1 cellular context compared by ENCODE assay signal in the genomic region with DNA sequence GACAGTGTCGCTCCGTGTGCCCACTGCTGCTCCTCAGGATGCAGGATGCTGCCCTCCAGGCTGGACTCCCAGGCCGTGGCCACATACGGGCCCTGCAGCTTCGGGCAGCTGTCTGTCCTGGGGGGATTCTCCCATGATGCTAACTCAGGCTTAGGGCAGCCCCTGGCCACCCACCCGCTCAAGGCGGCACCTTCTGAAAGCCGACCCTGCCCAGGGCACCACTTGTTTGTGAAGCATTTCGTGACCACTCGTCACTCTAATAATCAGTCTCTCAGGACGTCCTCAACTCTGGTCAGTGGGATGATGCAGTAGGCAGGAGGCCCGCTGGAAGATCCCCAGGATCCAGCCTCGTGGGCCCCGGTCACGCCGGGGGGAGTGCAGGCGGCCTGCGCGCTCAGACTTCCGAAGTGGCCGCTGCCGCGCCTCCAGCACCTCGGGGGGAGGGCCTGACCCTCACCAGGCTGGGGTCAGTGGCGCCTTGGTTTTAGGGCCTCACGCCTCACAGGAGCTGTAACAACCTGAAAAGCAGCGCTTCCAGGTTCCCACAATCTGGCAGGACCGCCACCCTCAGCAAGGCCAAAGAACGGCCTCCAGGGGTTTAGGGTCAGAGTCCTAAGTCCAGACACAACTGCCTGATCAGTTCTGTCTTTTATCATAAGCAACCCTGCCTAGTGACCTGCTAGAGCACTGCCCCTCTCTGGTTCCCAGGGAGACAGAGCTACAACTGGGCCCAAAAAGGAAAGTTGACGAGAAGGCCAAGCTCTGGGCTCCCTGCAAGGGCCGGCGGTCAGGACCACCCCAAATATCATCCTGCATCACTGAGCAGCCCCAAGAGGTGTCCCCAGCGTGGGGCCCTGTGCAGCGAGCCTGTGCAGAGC.
TF ChIP-seq lines count a peak whose summit lies in the region.

No MANE protein-coding gene starts in this region.

TF ChIP-seq in HepG2, 621 proteins besides CTCF, POLR2A, EP300 and RAD21 (continues in another document):
- no peak for TF ChIP-seq HNRNPH1 (optimal IDR thresholded peaks at IDR 0.05; ENCODE audit: low read depth, low read length)
- TF ChIP-seq AGO2 (optimal IDR thresholded peaks at IDR 0.05; ENCODE audit: low read depth, low read length), result peak; percentile 52
- TF ChIP-seq REPIN1 (CRISPR knock-in tag; IDR thresholded peaks at IDR 0.05; ENCODE audit: borderline replicate concordance, low read depth), result peak; percentile 68; the same call in 1 of the 2 replicates
- 0 out of 2 replicates have a peak, but pooled peaks have one; percentile 30 for TF ChIP-seq ZFP90 (CRISPR knock-in tag; IDR thresholded peaks at IDR 0.05; ENCODE audit: borderline replicate concordance)
- peak; percentile 48; the same call in 1 of the 2 replicates for TF ChIP-seq GFI1 (CRISPR knock-in tag; IDR thresholded peaks at IDR 0.05; ENCODE audit: borderline replicate concordance)
- no peak for TF ChIP-seq ZNF773 (CRISPR knock-in tag; IDR thresholded peaks at IDR 0.05; ENCODE audit: borderline replicate concordance)
- TF ChIP-seq RARG (CRISPR knock-in tag; IDR thresholded peaks at IDR 0.05; ENCODE audit: low read depth), result no peak
- TF ChIP-seq HIVEP1 (CRISPR knock-in tag; IDR thresholded peaks at IDR 0.05), result no peak
- no peak for TF ChIP-seq ZNF260 (CRISPR knock-in tag; IDR thresholded peaks at IDR 0.05; ENCODE audit: borderline replicate concordance, low read depth)
- no peak for TF ChIP-seq SOX13 (IDR thresholded peaks at IDR 0.05)
- peak in 1 of 2 experiments; percentile 54; a peak in 1 of 4 replicates for TF ChIP-seq SOX13 (CRISPR knock-in tag; conservative IDR thresholded peaks at IDR 0.05 in 1 of 2, IDR thresholded peaks at IDR 0.05 in 1 of 2)
- peak; percentile 5; the same call in 1 of the 2 replicates for TF ChIP-seq ZNF629 (CRISPR knock-in tag; conservative IDR thresholded peaks at IDR 0.05)
- TF ChIP-seq HMG20B (CRISPR knock-in tag; conservative IDR thresholded peaks at IDR 0.05), result 0 out of 2 replicates have a peak, but pooled peaks have one; percentile 38
- no peak for TF ChIP-seq PCBP2 (optimal IDR thresholded peaks at IDR 0.05; ENCODE audit: low read depth, low read length, poor library complexity, severe bottlenecking)
- TF ChIP-seq TEAD3 (CRISPR knock-in tag; optimal IDR thresholded peaks at IDR 0.05; ENCODE audit: borderline replicate concordance), result peak; percentile 30
- TF ChIP-seq, protein P1, sequence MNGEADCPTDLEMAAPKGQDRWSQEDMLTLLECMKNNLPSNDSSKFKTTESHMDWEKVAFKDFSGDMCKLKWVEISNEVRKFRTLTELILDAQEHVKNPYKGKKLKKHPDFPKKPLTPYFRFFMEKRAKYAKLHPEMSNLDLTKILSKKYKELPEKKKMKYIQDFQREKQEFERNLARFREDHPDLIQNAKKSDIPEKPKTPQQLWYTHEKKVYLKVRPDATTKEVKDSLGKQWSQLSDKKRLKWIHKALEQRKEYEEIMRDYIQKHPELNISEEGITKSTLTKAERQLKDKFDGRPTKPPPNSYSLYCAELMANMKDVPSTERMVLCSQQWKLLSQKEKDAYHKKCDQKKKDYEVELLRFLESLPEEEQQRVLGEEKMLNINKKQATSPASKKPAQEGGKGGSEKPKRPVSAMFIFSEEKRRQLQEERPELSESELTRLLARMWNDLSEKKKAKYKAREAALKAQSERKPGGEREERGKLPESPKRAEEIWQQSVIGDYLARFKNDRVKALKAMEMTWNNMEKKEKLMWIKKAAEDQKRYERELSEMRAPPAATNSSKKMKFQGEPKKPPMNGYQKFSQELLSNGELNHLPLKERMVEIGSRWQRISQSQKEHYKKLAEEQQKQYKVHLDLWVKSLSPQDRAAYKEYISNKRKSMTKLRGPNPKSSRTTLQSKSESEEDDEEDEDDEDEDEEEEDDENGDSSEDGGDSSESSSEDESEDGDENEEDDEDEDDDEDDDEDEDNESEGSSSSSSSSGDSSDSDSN (CRISPR knock-in tag; IDR thresholded peaks at IDR 0.05), result 0 out of 2 replicates have a peak, but pooled peaks have one; percentile 20
- no peak for TF ChIP-seq MLX (CRISPR knock-in tag; IDR thresholded peaks at IDR 0.05)
- no peak for TF ChIP-seq ZSCAN20 (CRISPR knock-in tag; IDR thresholded peaks at IDR 0.05; ENCODE audit: borderline replicate concordance)
- peak; percentile 9; the same call in 1 of the 2 replicates for TF ChIP-seq TBX3 (IDR thresholded peaks at IDR 0.05; ENCODE audit: borderline replicate concordance)
- TF ChIP-seq ARID2 (CRISPR knock-in tag; IDR thresholded peaks at IDR 0.05; ENCODE audit: borderline replicate concordance), result no peak
- TF ChIP-seq SAFB2 (CRISPR knock-in tag; IDR thresholded peaks at IDR 0.05; ENCODE audit: borderline replicate concordance, low read depth), result no peak
- TF ChIP-seq PHF21A (CRISPR knock-in tag; IDR thresholded peaks at IDR 0.05), result peak; percentile 82
- 0 out of 4 replicates have a peak, but pooled peaks of 1 of the 2 experiments have one; percentile 20 for TF ChIP-seq HMGXB4 (CRISPR knock-in tag; IDR thresholded peaks at IDR 0.05; ENCODE audit: borderline replicate concordance in 1 of 2, low read depth in 1 of 2)
- TF ChIP-seq ARID4A (CRISPR knock-in tag; IDR thresholded peaks at IDR 0.05; ENCODE audit: borderline replicate concordance), result peak; percentile 64
- 0 out of 2 replicates have a peak, but pooled peaks have one; percentile 27 for TF ChIP-seq ZNF446 (CRISPR knock-in tag; IDR thresholded peaks at IDR 0.05)
- no peak for TF ChIP-seq CEBPB (IDR thresholded peaks at IDR 0.05; ENCODE audit: borderline replicate concordance, low read depth, low read length)
- 0 out of 2 replicates have a peak, but pooled peaks have one; percentile 52 for TF ChIP-seq IRX3 (CRISPR knock-in tag; IDR thresholded peaks at IDR 0.05; ENCODE audit: borderline replicate concordance, low read depth)
- peak; percentile 86 for TF ChIP-seq POGZ (CRISPR knock-in tag; IDR thresholded peaks at IDR 0.05)
- TF ChIP-seq KAT2B (IDR thresholded peaks at IDR 0.05; ENCODE audit: borderline replicate concordance, low read depth, low read length), result no peak
- peak; percentile 88 for TF ChIP-seq ZHX1 (CRISPR knock-in tag; IDR thresholded peaks at IDR 0.05; ENCODE audit: low read depth)
- peak; percentile 65 for TF ChIP-seq ARID5B (CRISPR knock-in tag; IDR thresholded peaks at IDR 0.05)
- no peak for TF ChIP-seq FOXM1 (CRISPR knock-in tag; IDR thresholded peaks at IDR 0.05)
- TF ChIP-seq RARA (CRISPR knock-in tag; IDR thresholded peaks at IDR 0.05), result peak; percentile 72
- TF ChIP-seq SALL2 (CRISPR knock-in tag; IDR thresholded peaks at IDR 0.05), result no peak
- TF ChIP-seq, protein P2, sequence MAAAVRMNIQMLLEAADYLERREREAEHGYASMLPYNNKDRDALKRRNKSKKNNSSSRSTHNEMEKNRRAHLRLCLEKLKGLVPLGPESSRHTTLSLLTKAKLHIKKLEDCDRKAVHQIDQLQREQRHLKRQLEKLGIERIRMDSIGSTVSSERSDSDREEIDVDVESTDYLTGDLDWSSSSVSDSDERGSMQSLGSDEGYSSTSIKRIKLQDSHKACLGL (CRISPR knock-in tag; IDR thresholded peaks at IDR 0.05), result no peak
